8 cellular contexts compared by ENCODE assay signal in genomic region chr14:92122761-92123160, GRCh38. TPM values are rescaled to one million over a fixed set of nuclear protein-coding genes. Genes with fewer than 3 reads are reported as not detected.
A peak's percentile ranks its signal among the peaks of the same experiment; 100 is the strongest.
DNase-seq lines count a peak whose midpoint lies in the region; ATAC-seq and TF ChIP-seq lines count a peak whose summit lies in the region.

No MANE protein-coding gene starts in this region.

- peak overlapping the region; percentile 97; the same call in 1 of the 2 replicates for H3K27ac ChIP-seq in SJCRH30
- peak overlapping the region in 3 of 4 donors; percentile 90 to 98 (median 94) for H3K27ac ChIP-seq in esophagus squamous epithelium
- H3K27ac ChIP-seq in psoas muscle: peak overlapping the region; percentile 96

- ATAC-seq in psoas muscle: no peak
- no peak for ATAC-seq in HG02759 (IDR thresholded peaks at IDR 0.05; ENCODE audit: unreplicated experiment)
- ATAC-seq in GM18517 (IDR thresholded peaks at IDR 0.05; ENCODE audit: unreplicated experiment): no peak

- H3K9me3 ChIP-seq in SJCRH30 (replicated peaks) (no peaks in the 10 kb centered on the region), esophagus squamous epithelium (no peaks in the 10 kb centered on the region), psoas muscle (no peaks in the 10 kb centered on the region)

- TF ChIP-seq CTCF in esophagus squamous epithelium (IDR thresholded peaks at IDR 0.05) (no peak), psoas muscle (IDR thresholded peaks at IDR 0.05) (no peak)

- H3K36me3 ChIP-seq in SJCRH30 (peaks cover 20% of the 10 kb centered on the region), esophagus squamous epithelium (peaks cover 0 to 41% (median 0%) of the 10 kb centered on the region in 3 donors), psoas muscle (ENCODE audit: insufficient read depth in 1 of 2, low read depth in 1 of 2) (peaks cover 2 to 44% of the 10 kb centered on the region in 2 donors)

- peak; percentile 3 for DNase-seq in G401 (ENCODE audit: low spot score)
- DNase-seq in SJCRH30: no peak
- no peak for DNase-seq in esophagus squamous epithelium (lab: John Stamatoyannopoulos, UW)
- no peak for DNase-seq in psoas muscle
- DNase-seq in medulla oblongata (ENCODE audit: extremely low spot score): no peak
- no peak for DNase-seq in posterior cingulate gyrus

- H3K27me3 ChIP-seq in SJCRH30 (no peaks in the 10 kb centered on the region), esophagus squamous epithelium (no peaks in the 10 kb centered on the region), psoas muscle (ENCODE audit: insufficient read depth in 3 of 3, low read length in 2 of 3) (no peaks in the 10 kb centered on the region)

- in situ Hi-C loops in G401 (cut with HindIII; ENCODE audit: low sequenced_read_pairs): no loop called here

- H3K4me3 ChIP-seq in SJCRH30 (peak overlapping the region; percentile 96), esophagus squamous epithelium (peak overlapping the region; percentile 83 to 99 (median 90)), psoas muscle (peak overlapping the region; percentile 88)

- H3K4me1 ChIP-seq in SJCRH30 (no peaks in the 10 kb centered on the region; the same call in 1 of the 2 replicates), esophagus squamous epithelium (peaks cover 14 to 59% (median 17%) of the 10 kb centered on the region in 3 donors), psoas muscle (peaks cover 48% of the 10 kb centered on the region)

- no peak for TF ChIP-seq POLR2A in esophagus squamous epithelium (IDR thresholded peaks at IDR 0.05)

- intact Hi-C loops in esophagus squamous epithelium (cut with DNase I): no loop called here
- intact Hi-C loops in psoas muscle (cut with DNase I): loop anchor here in 1 of 2 donors (5.0 to 10.0 kb wide), 2 partner anchors 335 to 562 kb away; no protein-coding TSS in a partner anchor
- intact Hi-C loops in posterior cingulate gyrus (cut with DNase I): loop anchor here (10.0 kb wide), 2 partner anchors 332 to 672 kb away; partner anchors contain the start of gene GOLGA5

- 21 to 30% methylated on average over 9 of the region's 9 CpGs for WGBS in esophagus squamous epithelium, 2 donors
- WGBS in psoas muscle, 3 donors: 29 to 41% (median 30%) methylated on average over 9 of the region's 9 CpGs

RNA-seq across cellular contexts. Expression of gene CPSF2, which starts 1.0 kb away (rescaled TPM):
- 69.4 and 75.7 TPM in 2 replicates for total RNA-seq in G401 (2014; rRNA removed; shearing (Covaris generic))
- total RNA-seq in SJCRH30 (2014; rRNA removed; shearing (Covaris generic)): 50.7 and 66.6 TPM in 2 replicates
- total RNA-seq in esophagus squamous epithelium (10 to 100 TPM; 29.6 to 71.4 (median 46.7) TPM), psoas muscle (10 to 100 TPM; 53.4 to 69.0 (median 63.3) TPM)
- polyA plus RNA-seq in psoas muscle: 10 to 100 TPM; 12.7 to 58.6 (median 20.3) TPM

RNA-seq across cellular contexts. Expression of gene NDUFB1, which starts 1.3 kb away (rescaled TPM):
- 367 and 480 TPM in 2 replicates for total RNA-seq in G401 (2014; rRNA removed; shearing (Covaris generic))
- 250 and 280 TPM in 2 replicates for total RNA-seq in SJCRH30 (2014; rRNA removed; shearing (Covaris generic))
- total RNA-seq in esophagus squamous epithelium (100 to 1,000 TPM; 262 to 685 (median 291) TPM), psoas muscle (100 to 1,000 TPM; 201 to 306 (median 238) TPM)
- polyA plus RNA-seq in psoas muscle: 100 to 1,000 TPM; 487 to 771 (median 618) TPM

RNA-seq across cellular contexts. Expression of gene ATXN3, which starts 16.4 kb away (rescaled TPM):
- total RNA-seq in G401 (2014; rRNA removed; shearing (Covaris generic)): 26.8 and 40.9 TPM in 2 replicates
- total RNA-seq in SJCRH30 (2014; rRNA removed; shearing (Covaris generic)): 22.0 and 26.1 TPM in 2 replicates
- total RNA-seq in esophagus squamous epithelium (10 to 100 TPM; 16.9 to 31.5 (median 25.0) TPM), psoas muscle (1 to 10 TPM; 5.6 to 10.0 (median 7.8) TPM)
- polyA plus RNA-seq in psoas muscle: 1 to 10 TPM; 6.1 to 7.1 (median 6.7) TPM
